ENCODE assay signal across 24 cellular contexts in the genomic region with DNA sequence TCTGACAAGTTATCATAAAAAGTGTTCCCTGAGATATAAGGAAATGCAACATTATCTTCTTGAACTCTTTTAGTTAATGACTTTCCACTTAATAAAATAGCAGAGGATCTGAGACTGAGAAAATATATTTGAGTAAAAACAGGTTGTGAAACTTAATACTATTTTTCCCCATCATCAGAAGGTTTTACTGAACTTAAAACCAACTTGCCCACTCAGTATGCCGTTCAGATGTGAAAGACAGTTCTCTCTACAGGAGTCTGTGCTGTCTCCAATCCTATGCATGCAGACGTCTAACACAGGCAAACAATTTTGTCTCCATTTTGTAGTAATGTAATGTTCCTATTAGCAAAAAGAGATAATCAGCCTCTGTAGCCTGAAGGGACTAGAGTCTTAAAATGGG. TPM values are rescaled to one million over a fixed set of nuclear protein-coding genes. Genes with fewer than 3 reads are reported as not detected.
A peak's percentile ranks its signal among the peaks of the same experiment; 100 is the strongest.
DNase-seq lines count a peak whose midpoint lies in the region; ATAC-seq, FAIRE-seq and TF ChIP-seq lines count a peak whose summit lies in the region.
"Had no signal": no experiment of that assay in that cellular context is flagged by ENCODE, and none has a peak within 500 bp of the region (broad histone marks: within the 10 kb centered on the region; RNA-seq: fewer than 3 reads in every experiment).

No MANE protein-coding gene starts in this region.

- intact Hi-C loops in stomach (cut with DNase I; ENCODE audit: low total_unique reads), result no loop called here

- CTCF ChIA-PET in T-cell (lab: Charles Lee), result no interaction called here

- ATAC-seq in GM21717 (IDR thresholded peaks at IDR 0.05; ENCODE audit: unreplicated experiment) (peak; percentile 92), HG03108 (IDR thresholded peaks at IDR 0.05; ENCODE audit: unreplicated experiment) (peak; percentile 65), T-cell (replicated peaks in 1 of 4) (no peak)
- ATAC-seq: mucosa of descending colon had no signal

- POLR2A ChIA-PET in T-cell (lab: Charles Lee), result no interaction called here

- no peak overlapping the region for H3K27ac Mint-ChIP-seq in T-cell
- H3K27ac Mint-ChIP-seq: activated naive CD8-positive, alpha-beta T cell treated with anti-CD3 and anti-CD28 coated beads, Interleukin-2, amount 10 ng/mL, durations not matched to agents 7 days and 5 days; CD4-positive, alpha-beta memory T cell; H9; T-helper 1 cell treated with Interleukin-12 subunit alpha and Interleukin-12 subunit beta and Interleukin-4 antibody, amounts not matched to agents 30 μg/mL and 1 μg/mL, for 36 hours had no signal

- no peak for TF ChIP-seq POLR2A in GM12891 (IDR thresholded peaks at IDR 0.05; ENCODE audit: low read depth, low read length)
- no peak for TF ChIP-seq POLR2A in stomach (IDR thresholded peaks at IDR 0.05)

- H3K4me1 ChIP-seq in stomach, result no peaks in the 10 kb centered on the region
- H3K4me1 ChIP-seq: thyroid gland had no signal

- no peak for FAIRE-seq in GM12891 (lab: Jason Lieb, UNC)

- H3K36me3 Mint-ChIP-seq in T-cell, result no peaks in the 10 kb centered on the region
- H3K36me3 Mint-ChIP-seq: activated naive CD8-positive, alpha-beta T cell treated with anti-CD3 and anti-CD28 coated beads, Interleukin-2, amount 10 ng/mL, durations not matched to agents 7 days and 5 days; CD4-positive, alpha-beta memory T cell had no signal

- TF ChIP-seq EP300 in stomach (IDR thresholded peaks at IDR 0.05), result no peak

- H3K27ac ChIP-seq in stomach, result no peak overlapping the region
- H3K27ac ChIP-seq: right lobe of liver, thyroid gland had no signal

- no peak for TF ChIP-seq CTCF in stomach (IDR thresholded peaks at IDR 0.05)

- H3K4me3 ChIP-seq in stomach, result no peak overlapping the region
- H3K4me3 ChIP-seq: mucosa of descending colon, right lobe of liver, thyroid gland had no signal

- no peaks in the 10 kb centered on the region for H3K4me1 Mint-ChIP-seq in T-cell
- H3K4me1 Mint-ChIP-seq: activated naive CD8-positive, alpha-beta T cell treated with anti-CD3 and anti-CD28 coated beads, Interleukin-2, amount 10 ng/mL, durations not matched to agents 7 days and 5 days; CD4-positive, alpha-beta memory T cell; H9 had no signal

- 59 to 76% (median 60%) methylated on average over 2 of the region's 2 CpGs for WGBS in stomach, 5 donors

- no peak overlapping the region for H3K4me3 Mint-ChIP-seq in T-cell
- H3K4me3 Mint-ChIP-seq: activated naive CD8-positive, alpha-beta T cell treated with anti-CD3 and anti-CD28 coated beads, Interleukin-2, amount 10 ng/mL, durations not matched to agents 7 days and 5 days; CD4-positive, alpha-beta memory T cell; H9; T-helper 1 cell treated with Interleukin-12 subunit alpha and Interleukin-12 subunit beta and Interleukin-4 antibody, amounts not matched to agents 30 μg/mL and 1 μg/mL, for 36 hours had no signal

- H3K27me3 Mint-ChIP-seq in T-cell, result peaks cover 6 to 7% of the 10 kb centered on the region in 2 donors
- H3K27me3 Mint-ChIP-seq: activated naive CD8-positive, alpha-beta T cell treated with anti-CD3 and anti-CD28 coated beads, Interleukin-2, amount 10 ng/mL, durations not matched to agents 7 days and 5 days; CD4-positive, alpha-beta memory T cell had no signal

- no peaks in the 10 kb centered on the region for H3K27me3 ChIP-seq in stomach
- H3K27me3 ChIP-seq: right lobe of liver, thyroid gland had no signal

- DNase-seq in GM12891 (ENCODE audit: insufficient read length, low spot score) (peak; percentile 30), GM19240 (ENCODE audit: insufficient read length, low spot score) (peak; percentile 9), SHP77 treated with DMSO at 0.1 percent for 48 hours (lab: John Stamatoyannopoulos, UW) (no peak), activated T-cell treated with anti-CD3 and anti-CD28 coated beads for 4 hours (no peak), T-cell (no peak), stomach (no peak)
- DNase-seq: activated CD4-positive, alpha-beta T cell treated with anti-CD3 and anti-CD28 coated beads for 4 hours; activated naive CD8-positive, alpha-beta T cell treated with anti-CD3 and anti-CD28 coated beads, Interleukin-2, amount 10 ng/mL, durations not matched to agents 7 days and 5 days; CD4-positive, alpha-beta memory T cell; effector memory CD4-positive, alpha-beta T cell; H9; left colon; mucosa of descending colon; NCI-H1930; NCI-H526 treated with DMSO at 0.1 percent for 48 hours; occipital lobe; right lobe of liver; RPMI8226; stimulated activated CD4-positive, alpha-beta T cell treated with anti-CD3 and anti-CD28 coated beads, Interleukin-2, amount 100 ng/mL, for 24 hours; thyroid gland had no signal

- H3K9me3 Mint-ChIP-seq in T-cell, result no peaks in the 10 kb centered on the region
- H3K9me3 Mint-ChIP-seq: activated naive CD8-positive, alpha-beta T cell treated with anti-CD3 and anti-CD28 coated beads, Interleukin-2, amount 10 ng/mL, durations not matched to agents 7 days and 5 days; T-helper 1 cell treated with Interleukin-12 subunit alpha and Interleukin-12 subunit beta and Interleukin-4 antibody, amounts not matched to agents 30 μg/mL and 1 μg/mL, for 36 hours had no signal

- H3K36me3 ChIP-seq in stomach, result no peaks in the 10 kb centered on the region
- H3K36me3 ChIP-seq: right lobe of liver, thyroid gland had no signal

- peaks cover 0 to 5% (median 0%) of the 10 kb centered on the region in 4 donors for H3K9me3 ChIP-seq in stomach
- H3K9me3 ChIP-seq: mucosa of descending colon, right lobe of liver, thyroid gland had no signal

TF ChIP-seq in GM12891, 5 proteins besides CTCF, POLR2A, EP300 and RAD21:
- TF ChIP-seq POLR2AphosphoS5 (IDR thresholded peaks at IDR 0.05; ENCODE audit: low read depth, low read length), result no peak
- TF ChIP-seq SPI1 (IDR thresholded peaks at IDR 0.05; ENCODE audit: low read depth, low read length), result peak; percentile 76
TF ChIP-seq in GM12891: peak in this region for 1.

RNA-seq across cellular contexts. Expression of gene CYP2C18, which starts 38.2 kb away (rescaled TPM):
- not detected for polyA plus RNA-seq in GM12891 (2012; ENCODE audit: low read depth, missing spikeins)
- under 1 TPM in 1 of 5 donors, not detected in 4; 0.13 TPM for total RNA-seq in T-cell
- total RNA-seq in stomach, result 10 to 100 TPM in 4 of 5 donors, 1 to 10 TPM in 1; 5.5 to 66.8 (median 25.9) TPM
- polyA plus RNA-seq in stomach, result 10 to 100 TPM in 1 of 3 donors, 1 to 10 TPM in 2; 3.6 to 12.7 (median 9.1) TPM
- total RNA-seq: activated naive CD8-positive, alpha-beta T cell treated with anti-CD3 and anti-CD28 coated beads, Interleukin-2, amount 10 ng/mL, durations not matched to agents 7 days and 5 days; CD4-positive, alpha-beta memory T cell; M059J; occipital lobe; thyroid gland had no signal
- polyA plus RNA-seq: CD4-positive, alpha-beta memory T cell had no signal

Comparison
In these comparisons a context has a peak if more than half of its experiments do, and no peak if none do; other contexts are left out.
1. DNase-seq: peak in GM12891 (single experiment) and GM19240 (single experiment); none in SHP77 treated with DMSO at 0.1 percent for 48 hours (single experiment), activated T-cell treated with anti-CD3 and anti-CD28 coated beads for 4 hours (single experiment), T-cell (0 of 34) and stomach (single experiment).
2. ATAC-seq: peak in GM21717 (single experiment) and HG03108 (single experiment); none in T-cell (0 of 4).
3. RNA of gene CYP2C18, which starts 38.2 kb away (total RNA-seq): 5.5 to 66.8 TPM in stomach; 0.13 TPM in T-cell; every median in the first group is over 4 times any median in the second.